In genomic region chr9:71619926-71620325, GRCh38 we compare ENCODE assay signal across 27 cellular contexts.
"Had no signal": no experiment of that assay in that cellular context is flagged by ENCODE, and none has a peak within 500 bp of the region (broad histone marks: within the 10 kb centered on the region; RNA-seq: fewer than 3 reads in every experiment).

No MANE protein-coding gene starts in this region.

- DNase-seq: stimulated activated CD4-positive, alpha-beta T cell treated with anti-CD3 and anti-CD28 coated beads, Interleukin-2, amount 100 ng/mL, for 48 hours; stimulated activated CD4-positive, alpha-beta T cell treated with anti-CD3 and anti-CD28 coated beads, Interleukin-4, amount 100 ng/mL, for 1 hour; stimulated activated CD4-positive, alpha-beta T cell treated with anti-CD3 and anti-CD28 coated beads, Interleukin-4, amount 100 ng/mL, for 24 hours; stimulated activated CD4-positive, alpha-beta T cell treated with anti-CD3 and anti-CD28 coated beads, Interleukin-4, amount 100 ng/mL, for 4 hours; stimulated activated CD8-positive, alpha-beta memory T cell treated with anti-CD3 and anti-CD28 coated beads, Interleukin-4, amount 100 ng/mL, for 48 hours; stimulated activated naive CD4-positive, alpha-beta T cell; stimulated activated naive CD4-positive, alpha-beta T cell treated with Interleukin-2 at 50 U/mL for 16 hours; stimulated activated naive CD8-positive, alpha-beta T cell treated with anti-CD3 and anti-CD28 coated beads, Interleukin-15, amount 100 ng/mL, for 72 hours; stimulated activated naive CD8-positive, alpha-beta T cell treated with anti-CD3 and anti-CD28 coated beads, Interleukin-15, Interleukin-2, amounts not matched to agents 100 U/mL and 50 U/mL, for 24 hours; stomach; testis; thyroid gland; tibial artery; transverse colon; trophoblast cell; upper lobe of left lung; upper lobe of right lung; uterus had no signal

- ATAC-seq: stimulated activated effector memory CD8-positive, alpha-beta T cell treated with anti-CD3 and anti-CD28 coated beads, Interleukin-12 subunit alpha, Interleukin-12 subunit beta, amount 100 ng/mL, for 72 hours; stimulated activated memory B cell treated with anti-CD40 and anti-IgM and Interleukin-4, amounts not matched to agents 10 μg/mL and 1 μg/mL and 100 μg/mL, for 72 hours; stimulated activated naive CD8-positive, alpha-beta T cell treated with anti-CD3 and anti-CD28 coated beads, Interleukin-15, amount 100 ng/mL, for 72 hours; stimulated activated naive CD8-positive, alpha-beta T cell treated with anti-CD3 and anti-CD28 coated beads, Interleukin-15, Interleukin-2, amounts not matched to agents 100 U/mL and 50 U/mL, for 24 hours; upper lobe of right lung had no signal

- FAIRE-seq: urothelium cell line had no signal

- H3K9me3 ChIP-seq: suprapubic skin, testis, thyroid gland, tibial nerve, upper lobe of right lung, uterus, vagina had no signal

- H3K27me3 Mint-ChIP-seq: stimulated activated naive CD8-positive, alpha-beta T cell treated with anti-CD3 and anti-CD28 coated beads, Interleukin-15, amount 100 ng/mL, for 72 hours had no signal

- H3K36me3 Mint-ChIP-seq: stimulated activated effector memory CD8-positive, alpha-beta T cell treated with anti-CD3 and anti-CD28 coated beads, Interleukin-12 subunit alpha, Interleukin-12 subunit beta, amount 100 ng/mL, for 72 hours; type B pancreatic cell had no signal

- H3K36me3 ChIP-seq: stomach, suprapubic skin, thoracic aorta, thyroid gland, tibial artery, tibial nerve, transverse colon, upper lobe of left lung, upper lobe of right lung, uterus, vagina had no signal

- H3K4me1 Mint-ChIP-seq: stimulated activated memory B cell treated with anti-CD40 and anti-IgM and Interleukin-4, amounts not matched to agents 10 μg/mL and 1 μg/mL and 100 μg/mL, for 72 hours; stimulated activated naive CD8-positive, alpha-beta T cell treated with anti-CD3 and anti-CD28 coated beads, Interleukin-15, amount 100 ng/mL, for 72 hours had no signal

- H3K4me1 ChIP-seq: stomach, suprapubic skin, testis, tibial artery, tibial nerve, transverse colon, upper lobe of left lung, upper lobe of right lung, uterus, vagina had no signal

- H3K4me3 ChIP-seq: stomach, suprapubic skin, testis, thoracic aorta, thyroid gland, tibial artery, tibial nerve, transverse colon, upper lobe of left lung, upper lobe of right lung, uterus, vagina had no signal

- H3K27ac Mint-ChIP-seq: stimulated activated effector memory CD8-positive, alpha-beta T cell treated with anti-CD3 and anti-CD28 coated beads, Interleukin-12 subunit alpha, Interleukin-12 subunit beta, amount 100 ng/mL, for 72 hours; stimulated activated memory B cell treated with anti-CD40 and anti-IgM and Interleukin-4, amounts not matched to agents 10 μg/mL and 1 μg/mL and 100 μg/mL, for 72 hours; stimulated activated naive CD8-positive, alpha-beta T cell treated with anti-CD3 and anti-CD28 coated beads, Interleukin-15, amount 100 ng/mL, for 72 hours; stimulated activated naive CD8-positive, alpha-beta T cell treated with anti-CD3 and anti-CD28 coated beads, Interleukin-15, Interleukin-2, amounts not matched to agents 100 ng/mL and 50 ng/mL, for 24 hours; type B pancreatic cell had no signal

- H3K4me3 Mint-ChIP-seq: stimulated activated effector memory CD8-positive, alpha-beta T cell treated with anti-CD3 and anti-CD28 coated beads, Interleukin-12 subunit alpha, Interleukin-12 subunit beta, amount 100 ng/mL, for 72 hours; stimulated activated memory B cell treated with anti-CD40 and anti-IgM and Interleukin-4, amounts not matched to agents 10 μg/mL and 1 μg/mL and 100 μg/mL, for 72 hours; stimulated activated naive CD8-positive, alpha-beta T cell treated with anti-CD3 and anti-CD28 coated beads, Interleukin-15, amount 100 ng/mL, for 72 hours; stimulated activated naive CD8-positive, alpha-beta T cell treated with anti-CD3 and anti-CD28 coated beads, Interleukin-15, Interleukin-2, amounts not matched to agents 100 ng/mL and 50 ng/mL, for 24 hours; type B pancreatic cell had no signal

- H3K27ac ChIP-seq: stomach, suprapubic skin, testis, thoracic aorta, thyroid gland, tibial artery, tibial nerve, transverse colon, upper lobe of left lung, upper lobe of right lung, uterus, vagina had no signal
